In genomic region chr10:68700193-68700592, GRCh38 we compare ENCODE assay signal across 20 cellular contexts. TPM values are rescaled to one million over a fixed set of nuclear protein-coding genes. Genes with fewer than 3 reads are reported as not detected.
A peak's percentile ranks its signal among the peaks of the same experiment; 100 is the strongest.
DNase-seq lines count a peak whose midpoint lies in the region; ATAC-seq, FAIRE-seq and TF ChIP-seq lines count a peak whose summit lies in the region.
"Had no signal": no experiment of that assay in that cellular context is flagged by ENCODE, and none has a peak within 500 bp of the region (broad histone marks: within the 10 kb centered on the region; RNA-seq: fewer than 3 reads in every experiment).

No MANE protein-coding gene starts in this region.

- ATAC-seq in GM12878 (no peak), GM18511 (IDR thresholded peaks at IDR 0.05; ENCODE audit: unreplicated experiment) (no peak), HG03097 (IDR thresholded peaks at IDR 0.05; ENCODE audit: low FRiP score, unreplicated experiment) (no peak)
- ATAC-seq in activated naive CD4-positive, alpha-beta T cell treated with anti-CD3 and anti-CD28 coated beads, Interleukin-2, amount 50 U/mL, for 72 hours = no peak
- ATAC-seq: CD8-positive, alpha-beta T cell; GM23338 had no signal

- TF ChIP-seq POLR2A in H54 (IDR thresholded peaks at IDR 0.05; ENCODE audit: low read depth, low read length) = no peak
- no peak for TF ChIP-seq POLR2A in GM12878 (IDR thresholded peaks at IDR 0.05; ENCODE audit: low read depth, low read length)

- SMC1A ChIA-PET in GM12878 (lab: Charles Lee; ENCODE audit: uncharacterized antibody, unreplicated experiment) = no interaction called here

- no peak overlapping the region for H3K27ac Mint-ChIP-seq in activated naive CD4-positive, alpha-beta T cell treated with anti-CD3 and anti-CD28 coated beads, Interleukin-2, amount 50 U/mL, for 72 hours
- H3K27ac Mint-ChIP-seq: B cell; CD4-positive, CD25-positive, alpha-beta regulatory T cell; CD8-positive, alpha-beta T cell; GM23338 had no signal

- H3K27ac ChIP-seq in GM12878 (ENCODE audit: control insufficient read depth, insufficient read depth) = no peak overlapping the region
- H3K27ac ChIP-seq: 22Rv1, BLaER1, C4-2B had no signal

- POLR2A ChIA-PET in GM12878 (lab: Charles Lee) = no interaction called here

- H3K4me2 ChIP-seq in GM12878 (ENCODE audit: control insufficient read depth, insufficient read depth) = no peak overlapping the region
- H3K4me2 ChIP-seq: BLaER1, GM23338 had no signal

- intact Hi-C loops in GM12878 (cut with micrococcal nuclease; ENCODE audit: unreplicated experiment) = no loop called here

- TF ChIP-seq RAD21 in GM12878 (IDR thresholded peaks at IDR 0.05; ENCODE audit: insufficient read depth, low read depth, low read length) = no peak

- RAD21 ChIA-PET in GM12878 (lab: Charles Lee; ENCODE audit: unreplicated experiment) = no interaction called here

- 95% methylated on average over 1 of the region's 1 CpG for WGBS in GM12878 (ENCODE audit: insufficient coverage, insufficient replicate concordance, low lambda C conversion rate, missing lambda C conversion rate)

- DNase-seq in NCI-H1105 treated with DMSO at 0.1 percent for 48 hours (lab: John Stamatoyannopoulos, UW) (peak; percentile 1), NCI-H1105 (lab: John Stamatoyannopoulos, UW) (no peak), H54 (ENCODE audit: insufficient read length, low spot score) (no peak), NCI-H69 (lab: John Stamatoyannopoulos, UW) (peak; percentile 46), GM12878 (ENCODE audit: low read depth, low spot score) (no peak)
- DNase-seq in activated naive CD4-positive, alpha-beta T cell treated with anti-CD3 and anti-CD28 coated beads, Interleukin-2, amount 50 U/mL, for 72 hours (ENCODE audit: low spot score in 2 of 2) = no peak
- DNase-seq: Caco-2; CD4-positive, CD25-positive, alpha-beta regulatory T cell; CD8-positive, alpha-beta T cell; DMS153; DND-41 had no signal

- H3K9me3 ChIP-seq in GM12878 (replicated peaks; ENCODE audit: control insufficient read depth, insufficient read depth, low read length) = no peaks in the 10 kb centered on the region
- H3K9me3 ChIP-seq: BLaER1, Caco-2, HAP-1 had no signal

- in situ Hi-C loops in GM12878 (cut with MboI) = no loop called here

- H3K9ac ChIP-seq in GM12878 (ENCODE audit: control insufficient read depth, insufficient read depth, low read length) = no peak overlapping the region
- H3K9ac ChIP-seq: BLaER1 had no signal

- H4K20me1 ChIP-seq in GM12878 (ENCODE audit: control insufficient read depth, insufficient read depth) = no peaks in the 10 kb centered on the region
- H4K20me1 ChIP-seq: BLaER1 had no signal

- CTCF ChIA-PET in GM12878 (lab: Yijun Ruan, JAX) = interaction anchor here (0.5 to 1.1 kb wide), 4 partner anchors 10 to 270 kb away, joined by 3 to 5 read pairs (median 3); no protein-coding TSS in a partner anchor

- H3K79me2 ChIP-seq in GM12878 (ENCODE audit: control insufficient read depth, insufficient read depth, low read length) = no peaks in the 10 kb centered on the region

- H3K27me3 ChIP-seq in GM12878 (replicated peaks in 1 of 2; ENCODE audit: control insufficient read depth in 2 of 2, insufficient read depth in 2 of 2, low read length in 1 of 2) = no peaks in the 10 kb centered on the region
- H3K27me3 ChIP-seq: BLaER1 had no signal

- TF ChIP-seq EP300 in GM12878 (IDR thresholded peaks at IDR 0.05; ENCODE audit: borderline replicate concordance in 1 of 2, control insufficient read depth in 1 of 2, low read depth in 2 of 2, low read length in 2 of 2) = no peak

- H3K36me3 Mint-ChIP-seq in activated naive CD4-positive, alpha-beta T cell treated with anti-CD3 and anti-CD28 coated beads, Interleukin-2, amount 50 U/mL, for 72 hours = no peaks in the 10 kb centered on the region
- H3K36me3 Mint-ChIP-seq: CD4-positive, CD25-positive, alpha-beta regulatory T cell; CD8-positive, alpha-beta T cell had no signal

- H3K9me3 Mint-ChIP-seq in activated naive CD4-positive, alpha-beta T cell treated with anti-CD3 and anti-CD28 coated beads, Interleukin-2, amount 50 U/mL, for 72 hours = no peaks in the 10 kb centered on the region
- H3K9me3 Mint-ChIP-seq: CD4-positive, CD25-positive, alpha-beta regulatory T cell; CD8-positive, alpha-beta T cell; GM23338 had no signal

- peak; percentile 6 for FAIRE-seq in H54 (lab: Jason Lieb, UNC)
- FAIRE-seq in GM12878 (lab: Jason Lieb, UNC) = peak; percentile 64
- FAIRE-seq: A204.1 had no signal

- H2AFZ ChIP-seq in GM12878 (ENCODE audit: control insufficient read depth, low read depth, low read length) = no peak overlapping the region
- H2AFZ ChIP-seq: GM23338 had no signal

- no peaks in the 10 kb centered on the region for H3K4me1 ChIP-seq in GM12878 (ENCODE audit: control insufficient read depth, insufficient read depth, low read length)
- H3K4me1 ChIP-seq: BLaER1, Caco-2, HAP-1 had no signal

- TF ChIP-seq CTCF in GM12878 (IDR thresholded peaks at IDR 0.05 in 2 of 3, conservative IDR thresholded peaks at IDR 0.05 in 1 of 3; ENCODE audit: control insufficient read depth in 2 of 3, extremely low read depth in 1 of 3, insufficient read depth in 1 of 3, low read depth in 3 of 3, low read length in 3 of 3) = no peak

- BruUV-seq in GM12878 (replicated peaks; lab: Mats Ljungman, UMichigan) = no TSS peak

- no peaks in the 10 kb centered on the region for H3K36me3 ChIP-seq in GM12878 (ENCODE audit: control insufficient read depth in 2 of 2, insufficient read depth in 2 of 2, low read length in 1 of 2)
- H3K36me3 ChIP-seq: BLaER1, HAP-1 had no signal

- H3K4me3 ChIP-seq in GM12878 = no peak overlapping the region
- H3K4me3 ChIP-seq: BLaER1, GM23338, HAP-1 had no signal

TF ChIP-seq in GM12878, 131 proteins besides CTCF, POLR2A, EP300 and RAD21:
- TF ChIP-seq ZBTB40 (IDR thresholded peaks at IDR 0.05; ENCODE audit: borderline replicate concordance) (no peak), BRCA1 (IDR thresholded peaks at IDR 0.05; ENCODE audit: low read depth, low read length) (no peak), TAF1 (IDR thresholded peaks at IDR 0.05; ENCODE audit: borderline replicate concordance, low read depth, low read length) (no peak)

RNA-seq across cellular contexts. Expression of gene CCAR1, which starts 20.8 kb away (rescaled TPM):
- 197 and 209 TPM in 2 replicates for total RNA-seq in GM12878 (2013; cell fraction: nucleolus; rRNA removed)
- 63.6 and 66.1 TPM in 2 replicates for total RNA-seq in GM12878 (2014; rRNA removed)
- total RNA-seq in GM12878 (2014; rRNA removed; fragmentation: Illumina TruSeq; extraction: Trizol) = 107 and 117 TPM in 2 replicates
- 66.7 and 79.3 TPM in 2 replicates for total RNA-seq in GM12878 (2021)
- polyA plus RNA-seq in GM12878 (2011; ENCODE audit: low read depth) = 20.3 TPM
- polyA plus RNA-seq in GM12878 (2011; rRNA removed) = 64.9 and 78.7 TPM in 2 replicates
- polyA plus RNA-seq in GM12878 (2011; cell fraction: cytosol; rRNA removed) = 44.3 and 71.1 TPM in 2 replicates
- 127 and 131 TPM in 2 replicates for polyA plus RNA-seq in GM12878 (2011; cell fraction: nucleus; rRNA removed)
- polyA plus RNA-seq in GM12878 (2012) = 31.3 and 39.1 TPM in 2 replicates
- polyA plus RNA-seq in GM12878 (2014; fragmentation: Illumina TruSeq; extraction: Trizol) = 110 and 147 TPM in 2 replicates
- 10 to 100 TPM; 35.5 to 48.8 TPM for polyA plus RNA-seq in GM12878 (2014; fragmentation: Nextera tagmentation; extraction: Ambion mirVana)
- 60.1 and 68.2 TPM in 2 replicates for polyA plus RNA-seq in GM12878 (2014; rRNA removed)
- polyA plus RNA-seq in GM12878 (2016; fragmentation: Nextera tagmentation; extraction: Ambion mirVana) = 100 to 1,000 TPM; 113 to 124 TPM
- polyA minus RNA-seq in GM12878 (2011; rRNA and poly(A)+ RNA removed) = 80.0 and 129 TPM in 2 replicates
- 19.1 and 22.7 TPM in 2 replicates for polyA minus RNA-seq in GM12878 (2011; cell fraction: cytosol; rRNA and poly(A)+ RNA removed)
- 60.1 and 83.6 TPM in 2 replicates for polyA minus RNA-seq in GM12878 (2011; cell fraction: nucleus; rRNA and poly(A)+ RNA removed)
- total RNA-seq in activated naive CD4-positive, alpha-beta T cell treated with anti-CD3 and anti-CD28 coated beads, Interleukin-2, amount 50 U/mL, for 72 hours = 100 to 1,000 TPM in 1 of 2 donors, 10 to 100 TPM in 1; 97.5 to 110 TPM

Comparison
In these comparisons a context has a peak if more than half of its experiments do, and no peak if none do; other contexts are left out.
1. DNase-seq: peak in NCI-H1105 treated with DMSO at 0.1 percent for 48 hours (single experiment) and NCI-H69 (single experiment); none in NCI-H1105 (single experiment), H54 (single experiment), GM12878 (single experiment) and activated naive CD4-positive, alpha-beta T cell treated with anti-CD3 and anti-CD28 coated beads, Interleukin-2, amount 50 U/mL, for 72 hours (0 of 2).